ENCODE assay signal across 1 cellular context in the genomic region with DNA sequence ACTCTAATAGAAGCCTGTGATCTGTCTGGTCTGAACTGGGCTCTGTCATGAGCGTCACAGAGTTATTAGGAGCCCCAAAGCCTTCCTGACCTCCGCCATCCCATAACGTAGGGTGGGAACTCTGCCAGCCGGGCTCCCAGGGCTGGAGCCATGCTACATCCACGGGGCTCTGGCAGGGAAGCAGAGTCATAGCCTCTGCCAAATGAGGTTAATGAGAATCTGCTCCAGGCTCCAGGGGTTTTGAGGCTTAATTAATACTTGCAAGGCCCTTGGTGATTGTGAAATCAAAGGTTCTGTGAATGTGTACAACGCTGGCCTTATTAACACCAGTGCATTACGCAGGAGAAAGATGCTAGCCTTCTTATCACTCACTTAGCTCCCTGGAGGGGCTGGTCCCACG.
TF ChIP-seq lines count a peak whose summit lies in the region.

No MANE protein-coding gene starts in this region.

TF ChIP-seq in HepG2, 621 proteins besides CTCF, POLR2A, EP300 and RAD21:
- TF ChIP-seq, protein P1, sequence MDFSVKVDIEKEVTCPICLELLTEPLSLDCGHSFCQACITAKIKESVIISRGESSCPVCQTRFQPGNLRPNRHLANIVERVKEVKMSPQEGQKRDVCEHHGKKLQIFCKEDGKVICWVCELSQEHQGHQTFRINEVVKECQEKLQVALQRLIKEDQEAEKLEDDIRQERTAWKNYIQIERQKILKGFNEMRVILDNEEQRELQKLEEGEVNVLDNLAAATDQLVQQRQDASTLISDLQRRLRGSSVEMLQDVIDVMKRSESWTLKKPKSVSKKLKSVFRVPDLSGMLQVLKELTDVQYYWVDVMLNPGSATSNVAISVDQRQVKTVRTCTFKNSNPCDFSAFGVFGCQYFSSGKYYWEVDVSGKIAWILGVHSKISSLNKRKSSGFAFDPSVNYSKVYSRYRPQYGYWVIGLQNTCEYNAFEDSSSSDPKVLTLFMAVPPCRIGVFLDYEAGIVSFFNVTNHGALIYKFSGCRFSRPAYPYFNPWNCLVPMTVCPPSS (IDR thresholded peaks at IDR 0.05): no peak
- TF ChIP-seq CEBPB (IDR thresholded peaks at IDR 0.05; ENCODE audit: borderline replicate concordance, low read depth, low read length): peak; percentile 53; the same call in 1 of the 2 replicates
TF ChIP-seq in HepG2: peak in this region for 1.
